Comparison of ENCODE assay signal across 9 cellular contexts in the genomic region with DNA sequence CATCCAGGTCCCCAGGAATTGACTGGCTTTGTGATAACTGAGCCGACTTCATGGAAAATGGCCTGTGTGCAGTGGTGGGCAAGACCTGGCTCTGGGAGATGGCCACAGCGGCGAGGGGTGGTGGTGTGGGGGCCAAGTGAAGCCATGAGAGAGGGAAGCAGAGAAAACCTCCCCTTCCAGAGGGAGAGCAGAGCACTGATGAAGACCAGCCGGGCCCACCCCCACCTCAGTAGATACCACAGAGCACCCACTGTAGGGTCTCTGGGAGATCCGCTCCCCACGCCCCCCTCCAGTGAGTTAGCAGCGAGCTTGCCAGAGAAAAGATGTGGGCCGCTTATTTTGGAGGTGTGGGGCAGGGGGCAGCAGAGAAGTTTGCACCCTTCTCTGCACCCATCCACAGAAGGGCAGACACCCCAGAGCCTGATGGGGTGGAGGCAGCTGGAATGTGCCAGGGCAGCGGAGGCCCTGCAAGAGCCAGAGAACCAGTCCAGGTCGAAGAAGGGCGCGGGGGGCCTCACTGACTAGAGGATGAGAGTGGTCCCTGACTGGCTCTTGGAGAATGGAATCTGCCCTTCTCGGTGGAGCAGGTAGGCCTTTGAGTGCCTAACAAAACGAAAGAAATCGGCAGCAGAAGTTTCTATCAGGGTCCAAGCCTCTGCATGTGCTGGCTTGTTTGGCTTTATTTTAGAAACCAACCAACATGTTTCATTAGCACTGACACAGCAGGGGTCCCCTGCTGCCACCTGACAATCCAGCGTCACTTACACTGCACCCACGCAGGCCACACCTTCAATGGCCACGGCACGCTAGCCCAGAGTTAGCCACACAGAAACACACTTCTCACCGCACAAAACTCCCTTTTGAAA. TPM values are rescaled to one million over a fixed set of nuclear protein-coding genes. Genes with fewer than 3 reads are reported as not detected.
A peak's percentile ranks its signal among the peaks of the same experiment; 100 is the strongest.
DNase-seq lines count a peak whose midpoint lies in the region; ATAC-seq and TF ChIP-seq lines count a peak whose summit lies in the region.
"Had no signal": no experiment of that assay in that cellular context is flagged by ENCODE, and none has a peak within 500 bp of the region (broad histone marks: within the 10 kb centered on the region; RNA-seq: fewer than 3 reads in every experiment).

No MANE protein-coding gene starts in this region.

- H3K4me1 Mint-ChIP-seq in T-helper 1 cell treated with Interleukin-12 subunit alpha and Interleukin-12 subunit beta and Interleukin-4 antibody, amounts not matched to agents 30 μg/mL and 1 μg/mL, for 36 hours (ENCODE audit: low read depth) = peaks cover 11% of the 10 kb centered on the region
- peaks cover 24 to 39% of the 10 kb centered on the region in 2 donors for H3K4me1 Mint-ChIP-seq in stimulated activated naive B cell treated with anti-CD40 and anti-IgM and Interleukin-4, amounts not matched to agents 10 μg/mL and 1 μg/mL and 100 μg/mL, for 72 hours

- no peak for ATAC-seq in stimulated activated naive B cell treated with anti-CD40 and anti-IgM and Interleukin-4, amounts not matched to agents 10 μg/mL and 1 μg/mL and 100 μg/mL, for 72 hours (replicated peaks)
- ATAC-seq in GM18505 (IDR thresholded peaks at IDR 0.05; ENCODE audit: unreplicated experiment) = no peak

- no peaks in the 10 kb centered on the region for H3K27me3 ChIP-seq in esophagus muscularis mucosa
- H3K27me3 ChIP-seq: SJCRH30 had no signal

- no peak for TF ChIP-seq POLR2A in esophagus muscularis mucosa (IDR thresholded peaks at IDR 0.05; ENCODE audit: low read depth)
- no peak for TF ChIP-seq POLR2A in GM18505 (IDR thresholded peaks at IDR 0.05; ENCODE audit: borderline replicate concordance, extremely low read depth, insufficient read depth, insufficient read length)

- peak overlapping the region in 2 of 4 donors; percentile 75 to 82 for H3K4me3 ChIP-seq in esophagus muscularis mucosa
- H3K4me3 ChIP-seq: SJCRH30 had no signal

- H3K36me3 Mint-ChIP-seq in T-helper 1 cell treated with Interleukin-12 subunit alpha and Interleukin-12 subunit beta and Interleukin-4 antibody, amounts not matched to agents 30 μg/mL and 1 μg/mL, for 36 hours (ENCODE audit: low read depth) = peaks cover 2% of the 10 kb centered on the region
- peaks cover 13 to 21% of the 10 kb centered on the region in 2 donors for H3K36me3 Mint-ChIP-seq in stimulated activated naive B cell treated with anti-CD40 and anti-IgM and Interleukin-4, amounts not matched to agents 10 μg/mL and 1 μg/mL and 100 μg/mL, for 72 hours

- no peak for TF ChIP-seq CTCF in esophagus muscularis mucosa (IDR thresholded peaks at IDR 0.05)

- intact Hi-C loops in esophagus muscularis mucosa (cut with DNase I) = loop anchor here (10.0 kb wide), 1 partner anchor 183 kb away; no protein-coding TSS in a partner anchor

- H3K27me3 Mint-ChIP-seq in T-helper 1 cell treated with Interleukin-12 subunit alpha and Interleukin-12 subunit beta and Interleukin-4 antibody, amounts not matched to agents 30 μg/mL and 1 μg/mL, for 36 hours (ENCODE audit: low read depth) = peaks cover 4% of the 10 kb centered on the region
- H3K27me3 Mint-ChIP-seq in stimulated activated naive B cell treated with anti-CD40 and anti-IgM and Interleukin-4, amounts not matched to agents 10 μg/mL and 1 μg/mL and 100 μg/mL, for 72 hours = peaks cover 11 to 23% of the 10 kb centered on the region in 2 donors

- peaks cover 5 to 21% (median 19%) of the 10 kb centered on the region in 4 donors for H3K4me1 ChIP-seq in esophagus muscularis mucosa

- H3K4me3 Mint-ChIP-seq in T-helper 1 cell treated with Interleukin-12 subunit alpha and Interleukin-12 subunit beta and Interleukin-4 antibody, amounts not matched to agents 30 μg/mL and 1 μg/mL, for 36 hours = peak overlapping the region; percentile 77
- peak overlapping the region; percentile 74 to 79 for H3K4me3 Mint-ChIP-seq in stimulated activated naive B cell treated with anti-CD40 and anti-IgM and Interleukin-4, amounts not matched to agents 10 μg/mL and 1 μg/mL and 100 μg/mL, for 72 hours

- no peaks in the 10 kb centered on the region for H3K9me3 ChIP-seq in esophagus muscularis mucosa
- H3K9me3 ChIP-seq: SJCRH30 had no signal

- WGBS in esophagus muscularis mucosa = 94% methylated on average over 17 of the region's 20 CpGs

- no peaks in the 10 kb centered on the region for H3K9me3 Mint-ChIP-seq in T-helper 1 cell treated with Interleukin-12 subunit alpha and Interleukin-12 subunit beta and Interleukin-4 antibody, amounts not matched to agents 30 μg/mL and 1 μg/mL, for 36 hours
- no peaks in the 10 kb centered on the region for H3K9me3 Mint-ChIP-seq in stimulated activated naive B cell treated with anti-CD40 and anti-IgM and Interleukin-4, amounts not matched to agents 10 μg/mL and 1 μg/mL and 100 μg/mL, for 72 hours

- peak overlapping the region in 3 of 4 donors; percentile 80 to 86 (median 80) for H3K27ac ChIP-seq in esophagus muscularis mucosa (replicated peaks in 1 of 4)
- H3K27ac ChIP-seq: SJCRH30 had no signal

- no peak for TF ChIP-seq EP300 in esophagus muscularis mucosa (IDR thresholded peaks at IDR 0.05)

- H3K27ac Mint-ChIP-seq in T-helper 1 cell treated with Interleukin-12 subunit alpha and Interleukin-12 subunit beta and Interleukin-4 antibody, amounts not matched to agents 30 μg/mL and 1 μg/mL, for 36 hours = peak overlapping the region; percentile 68
- H3K27ac Mint-ChIP-seq in stimulated activated naive B cell treated with anti-CD40 and anti-IgM and Interleukin-4, amounts not matched to agents 10 μg/mL and 1 μg/mL and 100 μg/mL, for 72 hours = peak overlapping the region; percentile 90

- no peak for DNase-seq in T-helper 1 cell
- peak; percentile 80 for DNase-seq in SW480 (ENCODE audit: low spot score)
- DNase-seq in esophagus muscularis mucosa (ENCODE audit: extremely low spot score) = no peak
- no peak for DNase-seq in stimulated activated naive B cell treated with anti-CD40 and anti-IgM and Interleukin-4, amounts not matched to agents 10 μg/mL and 1 μg/mL and 100 μg/mL, for 72 hours
- no peak for DNase-seq in kidney glomerular epithelial cell (lab: John Stamatoyannopoulos, UW)
- DNase-seq in NCI-H2029 (lab: John Stamatoyannopoulos, UW) = no peak
- DNase-seq: SJCRH30 had no signal

- H3K36me3 ChIP-seq in esophagus muscularis mucosa = no peaks in the 10 kb centered on the region
- H3K36me3 ChIP-seq: SJCRH30 had no signal

RNA-seq across cellular contexts. Expression of a gene that starts 28.3 kb away (rescaled TPM):
- 1 to 10 TPM; 3.6 to 9.1 (median 4.5) TPM for total RNA-seq in esophagus muscularis mucosa

RNA-seq across cellular contexts. Expression of a gene that starts 32.7 kb away (rescaled TPM):
- 10 to 100 TPM; 12.9 to 18.2 (median 15.4) TPM for total RNA-seq in esophagus muscularis mucosa

RNA-seq across cellular contexts. Expression of a gene that starts 59.0 kb away (rescaled TPM):
- total RNA-seq in esophagus muscularis mucosa = 10 to 100 TPM; 37.8 to 54.3 (median 45.8) TPM
